Comparison of ENCODE assay signal across 10 cellular contexts in the genomic region with DNA sequence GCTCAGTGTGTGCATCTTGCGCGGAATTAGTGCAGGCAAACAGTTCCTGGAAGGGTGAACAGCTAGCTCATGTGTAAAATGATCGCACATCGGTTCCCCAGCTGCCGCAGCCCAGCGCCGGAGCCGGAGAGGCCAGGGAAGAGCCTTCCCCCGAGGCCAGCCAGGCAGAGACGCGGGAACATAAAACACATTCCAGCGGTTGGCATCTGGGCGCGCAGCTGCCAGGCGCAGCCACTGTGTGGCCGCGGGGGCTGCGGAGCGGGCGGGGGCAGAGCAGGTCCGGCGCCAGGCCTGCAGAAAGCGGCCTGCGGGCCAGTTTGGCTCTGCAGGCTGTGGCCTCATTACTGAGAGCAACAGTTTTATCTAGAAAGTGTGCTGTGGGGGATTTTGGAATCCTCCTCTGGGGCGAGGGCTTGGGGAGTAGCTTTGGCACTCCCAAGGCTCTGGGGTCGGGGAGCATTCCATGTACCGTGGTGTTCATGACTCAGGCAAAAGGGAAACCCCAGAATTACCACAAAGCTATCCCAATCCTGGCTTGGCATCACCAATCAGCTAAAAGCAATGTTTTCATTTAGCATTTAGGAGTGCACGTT.
DNase-seq lines count a peak whose midpoint lies in the region; ATAC-seq and TF ChIP-seq lines count a peak whose summit lies in the region.
"Had no signal": no experiment of that assay in that cellular context is flagged by ENCODE, and none has a peak within 500 bp of the region (broad histone marks: within the 10 kb centered on the region; RNA-seq: fewer than 3 reads in every experiment).

No MANE protein-coding gene starts in this region.

- intact Hi-C loops in breast epithelium (cut with DNase I; ENCODE audit: low total_unique reads), result loop anchor here (10.0 kb wide), 1 partner anchor 1839 kb away; no protein-coding TSS in a partner anchor

- H3K36me3 ChIP-seq in HUES48 (ENCODE audit: control insufficient read depth, insufficient read depth, low read length) (no peaks in the 10 kb centered on the region), breast epithelium (no peaks in the 10 kb centered on the region)

- no peak for TF ChIP-seq POLR2A in breast epithelium (IDR thresholded peaks at IDR 0.05)

- DNase-seq in breast epithelium (ENCODE audit: low spot score in 2 of 2), result peak in 1 of 2 donors; percentile 22
- peak; percentile 61 for DNase-seq in iPS-NIHi11 (ENCODE audit: low spot score)
- DNase-seq in stromal cell of bone marrow (ENCODE audit: low read depth), result peak; percentile 76
- no peak for DNase-seq in activated CD8-positive, alpha-beta memory T cell treated with anti-CD3 and anti-CD28 coated beads, Interleukin-2, amount 50 U/mL, for 48 hours
- DNase-seq in NCI-H2107 (lab: John Stamatoyannopoulos, UW), result no peak
- DNase-seq: activated CD4-positive, alpha-beta T cell treated with anti-CD3 and anti-CD28 coated beads, Interleukin-2, amount 10 ng/mL, durations not matched to agents 24 days and 14 days; NCI-H1417 treated with DMSO at 0.1 percent for 48 hours had no signal

- no peak for ATAC-seq in HG03196 (IDR thresholded peaks at IDR 0.05; ENCODE audit: unreplicated experiment)
- no peak for ATAC-seq in activated CD4-positive, CD25-positive, alpha-beta regulatory T cell treated with anti-CD3 and anti-CD28 coated beads, Interleukin-2, amount 50 U/mL, for 24 hours

- H3K27me3 ChIP-seq in HUES48 (ENCODE audit: control insufficient read depth, insufficient read depth, low read length) (peaks cover 31% of the 10 kb centered on the region), breast epithelium (no peaks in the 10 kb centered on the region)

- H3K27ac ChIP-seq in HUES48 (ENCODE audit: low read depth, low read length), result peak overlapping the region; percentile 86
- no peak overlapping the region for H3K27ac ChIP-seq in breast epithelium

- H3K9me3 ChIP-seq in HUES48 (ENCODE audit: control insufficient read depth, insufficient read depth, low read length) (no peaks in the 10 kb centered on the region), breast epithelium (no peaks in the 10 kb centered on the region)

- peak overlapping the region; percentile 35 for H3K9ac ChIP-seq in HUES48 (ENCODE audit: low read depth, low read length)

- H3K4me1 ChIP-seq in HUES48 (ENCODE audit: control insufficient read depth, insufficient read depth, low read length), result peaks cover 34% of the 10 kb centered on the region
- no peaks in the 10 kb centered on the region for H3K4me1 ChIP-seq in breast epithelium

- peak overlapping the region; percentile 61 for H3K4me3 ChIP-seq in HUES48 (ENCODE audit: low read depth, low read length)
- peak overlapping the region; percentile 29 to 60 (median 44) for H3K4me3 ChIP-seq in breast epithelium

- TF ChIP-seq CTCF in breast epithelium (IDR thresholded peaks at IDR 0.05), result no peak

Comparison
In these comparisons a context has a peak if more than half of its experiments do, and no peak if none do; other contexts are left out.
1. DNase-seq: peak in iPS-NIHi11 (single experiment) and stromal cell of bone marrow (single experiment); none in activated CD8-positive, alpha-beta memory T cell treated with anti-CD3 and anti-CD28 coated beads, Interleukin-2, amount 50 U/mL, for 48 hours (single experiment) and NCI-H2107 (single experiment).